ENCODE assay signal across 23 cellular contexts in genomic region chr7:127909424-127910152, GRCh38.
"Had no signal": no experiment of that assay in that cellular context is flagged by ENCODE, and none has a peak within 500 bp of the region (broad histone marks: within the 10 kb centered on the region; RNA-seq: fewer than 3 reads in every experiment).

No MANE protein-coding gene starts in this region.

- H3K27me3 Mint-ChIP-seq: central memory CD8-positive, alpha-beta T cell; natural killer cell treated with Interleukin-12 subunit alpha and Interleukin-12 subunit beta and Interleukin-15 and Interleukin-18, amount 100 ng/mL, for 72 hours had no signal

- H3K27me3 ChIP-seq: esophagus muscularis mucosa, foreskin keratinocyte, heart left ventricle, right atrium auricular region, spleen, transverse colon, uterus had no signal

- H3K36me3 ChIP-seq: left ventricle myocardium inferior, right atrium auricular region, transverse colon, uterus had no signal

- H3K4me3 ChIP-seq: esophagus muscularis mucosa, heart left ventricle, left ventricle myocardium inferior, lung, right atrium auricular region, spleen, transverse colon, uterus had no signal

- DNase-seq: activated CD4-positive, alpha-beta T cell treated with anti-CD3 and anti-CD28 coated beads for 4 hours; activated CD4-positive, alpha-beta T cell treated with anti-CD3 and anti-CD28 coated beads, Interleukin-2, amount 50 U/mL, for 48 hours; activated CD4-positive, CD25-positive, alpha-beta regulatory T cell; activated CD8-positive, alpha-beta memory T cell treated with anti-CD3 and anti-CD28 coated beads for 24 hours; activated gamma-delta T cell treated with Interleukin-2 at 50 U/mL for 16 hours; activated naive CD4-positive, alpha-beta T cell treated with anti-CD3 and anti-CD28 coated beads, Interleukin-2, amount 50 U/mL, for 16 hours; dermis blood vessel endothelial cell; effector CD4-positive, alpha-beta T cell; foreskin keratinocyte; heart left ventricle; left ventricle myocardium inferior; mesendoderm; spleen; stimulated activated CD4-positive, alpha-beta T cell treated with anti-CD3 and anti-CD28 coated beads, Interleukin-2, amount 100 ng/mL, for 48 hours; stimulated activated naive CD4-positive, alpha-beta T cell treated with Interleukin-2 at 50 U/mL for 16 hours; T-helper 2 cell; transverse colon; uterus had no signal

- H3K9me3 ChIP-seq: esophagus muscularis mucosa, heart left ventricle, left ventricle myocardium inferior, right atrium auricular region, spleen, transverse colon, uterus had no signal

- ATAC-seq: foreskin keratinocyte; heart left ventricle; natural killer cell treated with Interleukin-12 subunit alpha and Interleukin-12 subunit beta and Interleukin-15 and Interleukin-18, amount 100 ng/mL, for 72 hours had no signal

- H3K4me1 ChIP-seq: left ventricle myocardium inferior, uterus had no signal

- H3K27ac ChIP-seq: esophagus muscularis mucosa, foreskin keratinocyte, heart left ventricle, left ventricle myocardium inferior, right atrium auricular region, spleen, uterus had no signal

- H3K4me3 Mint-ChIP-seq: central memory CD8-positive, alpha-beta T cell; natural killer cell treated with Interleukin-12 subunit alpha and Interleukin-12 subunit beta and Interleukin-15 and Interleukin-18, amount 100 ng/mL, for 72 hours had no signal

- H3K27ac Mint-ChIP-seq: natural killer cell treated with Interleukin-12 subunit alpha and Interleukin-12 subunit beta and Interleukin-15 and Interleukin-18, amount 100 ng/mL, for 72 hours had no signal
